ENCODE assay signal across 8 cellular contexts in the genomic region with DNA sequence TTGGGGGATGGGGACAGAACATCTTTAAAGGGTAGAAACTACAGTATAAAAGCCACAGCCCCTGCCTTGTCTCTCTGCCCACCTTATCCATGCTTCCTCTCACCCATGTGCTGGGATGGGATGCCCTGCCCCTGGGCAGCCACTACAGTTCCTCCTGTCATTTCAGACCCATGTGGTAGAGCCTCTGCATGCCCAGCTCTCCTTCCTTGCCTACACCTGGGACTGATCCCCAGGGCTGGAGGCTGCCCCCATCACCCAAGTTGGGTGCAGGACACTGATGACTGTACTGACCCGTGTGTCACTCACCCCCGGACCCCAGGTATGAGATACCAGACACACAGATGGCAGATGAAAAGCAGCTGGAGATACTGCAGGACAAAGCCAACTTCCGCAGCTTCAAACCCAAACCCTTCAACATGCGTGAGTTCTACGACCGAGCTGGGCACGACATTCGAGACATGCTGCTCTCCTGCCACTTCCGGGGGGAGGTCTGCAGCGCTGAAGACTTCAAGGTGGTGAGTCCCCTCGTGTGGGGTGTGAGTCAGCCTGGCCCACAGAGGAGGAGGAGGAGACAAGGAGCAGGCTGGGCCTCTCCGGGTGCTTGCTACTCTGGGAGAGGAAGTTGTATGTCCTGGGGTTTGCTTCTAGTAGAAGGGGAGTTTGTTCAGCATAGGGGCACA. TPM values are rescaled to one million over a fixed set of nuclear protein-coding genes. Genes with fewer than 3 reads are reported as not detected.
A peak's percentile ranks its signal among the peaks of the same experiment; 100 is the strongest.
DNase-seq lines count a peak whose midpoint lies in the region; ATAC-seq and TF ChIP-seq lines count a peak whose summit lies in the region.
"Had no signal": no experiment of that assay in that cellular context is flagged by ENCODE, and none has a peak within 500 bp of the region (broad histone marks: within the 10 kb centered on the region; RNA-seq: fewer than 3 reads in every experiment).

No MANE protein-coding gene starts in this region.

- no peaks in the 10 kb centered on the region for H3K36me3 ChIP-seq in OCI-LY7 (ENCODE audit: insufficient read depth, low read length)
- H3K36me3 ChIP-seq in H7 (replicated peaks; ENCODE audit: control insufficient read depth, insufficient read depth, low read length), result no peaks in the 10 kb centered on the region
- H3K36me3 ChIP-seq: upper lobe of right lung had no signal

- 0 out of 2 replicates have a peak overlapping the region, but pooled peaks have one; percentile 10 for H3K4me2 ChIP-seq in OCI-LY7 (ENCODE audit: low read length)

- DNase-seq in OCI-LY7 (ENCODE audit: low spot score) (no peak), H7 (no peak)
- DNase-seq in activated naive CD4-positive, alpha-beta T cell treated with anti-CD3 and anti-CD28 coated beads, Interleukin-2, amount 50 U/mL, for 16 hours, result peak; percentile 58
- DNase-seq in stimulated activated CD8-positive, alpha-beta memory T cell treated with anti-CD3 and anti-CD28 coated beads, Interleukin-4, amount 100 ng/mL, for 24 hours (ENCODE audit: low read depth), result peak; percentile 67
- DNase-seq: midbrain, upper lobe of right lung had no signal

- no peaks in the 10 kb centered on the region for H3K9me2 ChIP-seq in OCI-LY7 (ENCODE audit: insufficient read depth, low read length)

- H3K9me3 ChIP-seq in OCI-LY7 (ENCODE audit: low read length), result no peaks in the 10 kb centered on the region
- H3K9me3 ChIP-seq: upper lobe of right lung had no signal

- H3K79me2 ChIP-seq in OCI-LY7 (ENCODE audit: insufficient read depth, low read depth, low read length), result no peaks in the 10 kb centered on the region

- ATAC-seq in GM19035 (IDR thresholded peaks at IDR 0.05; ENCODE audit: unreplicated experiment) (no peak), HG03097 (IDR thresholded peaks at IDR 0.05; ENCODE audit: low FRiP score, unreplicated experiment) (no peak)
- ATAC-seq: upper lobe of right lung had no signal

- CTCF ChIA-PET in OCI-LY7 (lab: Charles Lee; ENCODE audit: unreplicated experiment), result no interaction called here

- POLR2A ChIA-PET in OCI-LY7 (lab: Charles Lee), result no interaction called here

- intact Hi-C loops in OCI-LY7 (cut with micrococcal nuclease; ENCODE audit: unreplicated experiment), result loop anchor here (5.0 to 10.0 kb wide), 2 partner anchors 195 to 282 kb away; no protein-coding TSS in a partner anchor

- peaks cover 17% of the 10 kb centered on the region for H3K4me1 ChIP-seq in OCI-LY7 (ENCODE audit: insufficient read depth, low read length, poor library complexity, severe bottlenecking)

- H2AFZ ChIP-seq in OCI-LY7 (ENCODE audit: low read length), result no peak overlapping the region

- no peak overlapping the region for H3K27ac ChIP-seq in OCI-LY7 (ENCODE audit: low read depth, low read length, poor library complexity, severe bottlenecking)
- H3K27ac ChIP-seq: upper lobe of right lung had no signal

- no TSS peak for BruUV-seq in OCI-LY7 (replicated peaks; lab: Mats Ljungman, UMichigan)

- H3K4me3 ChIP-seq in OCI-LY7 (ENCODE audit: low read depth, low read length, poor library complexity, severe bottlenecking) (no peak overlapping the region), H7 (ENCODE audit: insufficient read depth, low read depth, low read length) (no peak overlapping the region)
- H3K4me3 ChIP-seq: upper lobe of right lung had no signal

- H4K20me1 ChIP-seq in OCI-LY7 (ENCODE audit: insufficient read depth, low read length), result no peaks in the 10 kb centered on the region

- peaks cover 57% of the 10 kb centered on the region for H3K27me3 ChIP-seq in H7 (ENCODE audit: control insufficient read depth, insufficient read depth, low read length)

- no peak for TF ChIP-seq CTCF in OCI-LY7 (conservative IDR thresholded peaks at IDR 0.05; ENCODE audit: low read length)

RNA-seq across cellular contexts. Expression of gene ASIC1, which starts 2.2 kb away (rescaled TPM):
- 0.05 TPM in 1 of 2 replicates, not detected in the other for total RNA-seq in OCI-LY7 (2014; rRNA removed; shearing (Covaris generic))
- total RNA-seq in OCI-LY7 (2022), result 0.57 and 0.59 TPM in 2 replicates
- 0.81 and 1.2 TPM in 2 replicates for total RNA-seq in H7 (2014; rRNA removed; shearing (Covaris generic))

RNA-seq across cellular contexts. Expression of gene SMARCD1, which starts 25.6 kb away (rescaled TPM):
- 117 and 134 TPM in 2 replicates for total RNA-seq in OCI-LY7 (2014; rRNA removed; shearing (Covaris generic))
- 92.8 and 109 TPM in 2 replicates for total RNA-seq in OCI-LY7 (2022)
- total RNA-seq in H7 (2014; rRNA removed; shearing (Covaris generic)), result 182 and 196 TPM in 2 replicates

RNA-seq across cellular contexts. Expression of gene RACGAP1, which starts 34.3 kb away (rescaled TPM):
- 69.6 and 75.3 TPM in 2 replicates for total RNA-seq in OCI-LY7 (2014; rRNA removed; shearing (Covaris generic))
- total RNA-seq in OCI-LY7 (2022), result 93.6 and 104 TPM in 2 replicates
- 80.6 and 85.1 TPM in 2 replicates for total RNA-seq in H7 (2014; rRNA removed; shearing (Covaris generic))

RNA-seq across cellular contexts. Expression of gene GPD1, which starts 44.2 kb away (rescaled TPM):
- total RNA-seq in OCI-LY7 (2014; rRNA removed; shearing (Covaris generic)), result 0.31 and 0.47 TPM in 2 replicates
- total RNA-seq in OCI-LY7 (2022), result 0.31 and 1.2 TPM in 2 replicates
- 0.59 TPM in 1 of 2 replicates, not detected in the other for total RNA-seq in H7 (2014; rRNA removed; shearing (Covaris generic))

RNA-seq across cellular contexts. Expression of gene COX14, which starts 52.5 kb away (rescaled TPM):
- 51.4 and 57.4 TPM in 2 replicates for total RNA-seq in OCI-LY7 (2014; rRNA removed; shearing (Covaris generic))
- total RNA-seq in OCI-LY7 (2022), result 48.2 and 54.3 TPM in 2 replicates
- total RNA-seq in H7 (2014; rRNA removed; shearing (Covaris generic)), result 33.4 and 38.3 TPM in 2 replicates

Comparison
In these comparisons a context has a peak if more than half of its experiments do, and no peak if none do; other contexts are left out.
1. DNase-seq: peak in activated naive CD4-positive, alpha-beta T cell treated with anti-CD3 and anti-CD28 coated beads, Interleukin-2, amount 50 U/mL, for 16 hours (single experiment) and stimulated activated CD8-positive, alpha-beta memory T cell treated with anti-CD3 and anti-CD28 coated beads, Interleukin-4, amount 100 ng/mL, for 24 hours (single experiment); none in OCI-LY7 (single experiment) and H7 (single experiment).